In the genomic region with DNA sequence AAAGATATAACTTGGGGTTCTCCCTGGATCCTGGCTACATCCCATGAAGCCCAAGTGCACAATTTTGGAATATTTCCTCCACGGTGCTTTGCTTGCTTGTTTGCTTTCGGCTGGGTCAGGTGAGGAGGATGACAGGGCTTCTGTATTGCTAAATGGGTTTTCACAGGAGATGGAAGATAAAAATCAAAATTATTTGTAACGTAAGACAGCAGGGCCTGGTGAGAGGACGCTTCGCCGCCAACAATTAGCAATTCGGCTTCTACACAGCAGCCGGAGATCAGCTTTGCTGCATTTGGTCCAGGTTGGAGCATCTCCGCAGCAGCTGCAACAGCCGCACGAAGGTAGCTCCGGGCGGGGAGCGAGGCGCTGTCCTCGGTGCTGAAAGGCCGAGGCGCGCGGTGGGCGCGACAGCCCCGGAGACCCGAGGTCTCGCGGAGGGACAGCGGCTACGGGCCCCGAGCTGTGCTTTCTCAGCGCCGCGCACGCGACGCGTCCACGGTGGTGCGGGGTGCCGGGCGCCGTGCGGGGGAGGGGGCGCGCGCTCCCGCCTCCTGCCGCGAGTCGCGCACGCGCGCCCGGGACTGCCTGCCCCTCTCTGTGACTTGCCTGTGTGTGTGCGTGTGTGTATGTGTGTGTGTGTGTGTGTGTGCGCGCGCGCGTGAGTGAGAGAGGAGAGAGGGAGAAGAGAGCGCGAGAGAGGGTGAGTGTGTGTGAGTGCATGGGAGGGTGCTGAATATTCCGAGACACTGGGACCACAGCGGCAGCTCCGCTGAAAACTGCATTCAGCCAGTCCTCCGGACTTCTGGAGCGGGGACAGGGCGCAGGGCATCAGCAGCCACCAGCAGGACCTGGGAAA, we compare ENCODE assay signal across 7 cellular contexts. TPM values are rescaled to one million over a fixed set of nuclear protein-coding genes. Genes with fewer than 3 reads are reported as not detected.
DNase-seq lines count a peak whose midpoint lies in the region; ATAC-seq and TF ChIP-seq lines count a peak whose summit lies in the region.

TSS of gene GRIA2 (plus strand) at position 703 of the 856 bp plus-strand sequence. CDS start 315 bp downstream, outside the sequence.

- ATAC-seq in GM18868 (IDR thresholded peaks at IDR 0.05; ENCODE audit: unreplicated experiment) (peak; percentile 45), HG03469 (IDR thresholded peaks at IDR 0.05; ENCODE audit: unreplicated experiment) (no peak), HG02852 (IDR thresholded peaks at IDR 0.05; ENCODE audit: unreplicated experiment) (no peak)

- DNase-seq in M059J (ENCODE audit: low read depth), result peak; percentile 43
- peak; percentile 21 to 30 for DNase-seq in activated T-cell treated with anti-CD3 and anti-CD28 coated beads, Interleukin-2, amount 50 U/mL, for 48 hours
- DNase-seq in globus pallidus (ENCODE audit: low spot score), result peak; percentile 80

- peak within 1 kb of the TSS; percentile 38 for H2AFZ ChIP-seq in parathyroid adenoma

- no peak within 1 kb of the TSS for H3K9ac ChIP-seq in parathyroid adenoma

- no peaks in the 10 kb centered on the region for H3K36me3 ChIP-seq in parathyroid adenoma (ENCODE audit: control insufficient read depth, insufficient read depth, low read length)

- H3K4me3 ChIP-seq in parathyroid adenoma (ENCODE audit: low read depth, low read length), result no peak within 1 kb of the TSS

- H3K4me1 ChIP-seq in parathyroid adenoma, result no peaks in the 10 kb centered on the region

- H3K4me2 ChIP-seq in parathyroid adenoma (ENCODE audit: low read length), result peak within 1 kb of the TSS; percentile 39

- no peaks in the 10 kb centered on the region for H3K79me2 ChIP-seq in parathyroid adenoma

- H3K27ac ChIP-seq in parathyroid adenoma, result no peak within 1 kb of the TSS

- H3K9me3 ChIP-seq in parathyroid adenoma (ENCODE audit: control insufficient read depth, low read length), result no peaks in the 10 kb centered on the region

- peaks cover 4% of the 10 kb centered on the region for H3K27me3 ChIP-seq in parathyroid adenoma (ENCODE audit: control insufficient read depth, insufficient read depth, low read length)

- TF ChIP-seq CTCF in parathyroid adenoma (IDR thresholded peaks at IDR 0.05), result no peak

RNA-seq across cellular contexts. Expression of gene GRIA2, which starts in this region (rescaled TPM):
- not detected in 2 replicates for total RNA-seq in M059J (2014; rRNA removed; shearing (Covaris generic))

Comparison
In these comparisons a context has a peak if more than half of its experiments do, and no peak if none do; other contexts are left out.
1. Peak in DNase-seq in M059J; RNA of the gene not detected or under 1 TPM.
2. DNase-seq: peak in every context shown above with its lines; median percentile 80 in globus pallidus; 43 in M059J; 26 in activated T-cell treated with anti-CD3 and anti-CD28 coated beads, Interleukin-2, amount 50 U/mL, for 48 hours.